Comparison of ENCODE assay signal across 1 cellular context in the genomic region with DNA sequence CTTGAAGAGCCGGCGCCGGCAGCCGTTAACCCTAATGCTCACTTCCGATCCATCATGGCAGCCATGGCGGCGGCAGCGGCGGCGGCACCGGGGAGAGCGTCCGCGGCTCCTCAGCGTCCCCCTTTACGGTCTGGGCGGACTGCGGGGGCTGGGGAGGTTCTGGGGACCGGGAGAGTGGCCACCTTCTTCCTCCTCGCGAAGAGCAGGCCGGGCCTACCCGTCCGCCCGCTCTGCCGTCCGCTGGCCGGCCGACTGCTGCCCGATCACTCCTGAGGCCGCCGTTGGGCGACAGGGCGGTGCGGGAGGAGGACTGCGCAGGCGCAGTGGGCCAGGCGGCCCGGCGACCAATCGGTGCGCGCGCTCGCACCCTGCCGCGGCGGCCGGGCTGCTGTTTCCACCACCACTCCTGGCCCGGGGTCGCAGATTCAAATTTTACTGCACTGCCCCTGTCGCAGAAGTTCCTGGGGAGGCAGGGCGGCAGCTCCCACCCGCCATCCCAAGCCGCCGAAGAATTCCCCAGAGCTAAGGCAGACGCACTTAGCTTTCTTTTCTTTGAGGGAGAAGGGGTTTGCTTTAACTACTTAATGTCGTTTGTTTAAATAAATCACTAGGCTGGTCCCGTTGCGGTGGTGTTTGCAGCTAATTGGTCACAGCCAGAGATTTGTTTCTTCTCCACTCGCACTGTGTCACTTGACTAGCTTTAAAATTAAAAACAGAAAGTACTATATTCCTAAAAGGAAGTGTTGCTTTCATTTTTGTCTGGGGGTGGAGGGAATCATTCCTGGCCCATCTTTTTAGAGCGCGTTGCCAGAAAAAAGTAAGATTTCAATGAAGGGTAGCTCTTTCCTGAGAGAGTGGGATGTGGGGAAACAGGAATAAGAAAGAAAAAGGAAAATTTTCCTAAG.
TF ChIP-seq lines count a peak whose summit lies in the region.

TSS of gene KIF5B (minus strand) at position 290 of the 905 bp plus-strand sequence. CDS start 452 bp downstream, outside the sequence.

TF ChIP-seq in IMR-90, 13 proteins besides CTCF, POLR2A, EP300 and RAD21 (continued from another document):
- TF ChIP-seq, protein P1, sequence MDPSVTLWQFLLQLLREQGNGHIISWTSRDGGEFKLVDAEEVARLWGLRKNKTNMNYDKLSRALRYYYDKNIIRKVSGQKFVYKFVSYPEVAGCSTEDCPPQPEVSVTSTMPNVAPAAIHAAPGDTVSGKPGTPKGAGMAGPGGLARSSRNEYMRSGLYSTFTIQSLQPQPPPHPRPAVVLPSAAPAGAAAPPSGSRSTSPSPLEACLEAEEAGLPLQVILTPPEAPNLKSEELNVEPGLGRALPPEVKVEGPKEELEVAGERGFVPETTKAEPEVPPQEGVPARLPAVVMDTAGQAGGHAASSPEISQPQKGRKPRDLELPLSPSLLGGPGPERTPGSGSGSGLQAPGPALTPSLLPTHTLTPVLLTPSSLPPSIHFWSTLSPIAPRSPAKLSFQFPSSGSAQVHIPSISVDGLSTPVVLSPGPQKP (IDR thresholded peaks at IDR 0.05; ENCODE audit: borderline replicate concordance, low read depth, low read length) = no peak
- TF ChIP-seq RFX5 (IDR thresholded peaks at IDR 0.05; ENCODE audit: low read depth, low read length) = no peak
- TF ChIP-seq MAZ (IDR thresholded peaks at IDR 0.05; ENCODE audit: borderline replicate concordance, low read depth, low read length) = no peak
